13 cellular contexts compared by ENCODE assay signal in the genomic region with DNA sequence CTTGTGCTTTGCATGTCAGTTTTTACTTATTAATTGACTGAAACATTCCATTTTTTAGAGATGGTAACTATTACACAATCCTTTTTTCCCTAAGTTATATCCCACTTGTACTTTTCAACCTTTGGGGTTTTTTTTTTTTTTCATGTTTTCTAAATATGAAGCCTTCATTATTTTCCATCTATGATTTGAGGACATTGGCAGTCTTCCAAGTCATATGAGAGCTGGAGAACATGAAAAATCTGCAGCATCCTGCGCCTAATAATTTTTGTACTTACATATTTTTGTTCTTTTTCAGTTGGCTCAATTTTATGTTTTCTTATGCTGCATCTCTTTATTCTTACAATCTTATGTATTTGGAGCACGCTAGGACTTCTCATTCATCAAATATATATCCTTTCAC.
"Had no signal": no experiment of that assay in that cellular context is flagged by ENCODE, and none has a peak within 500 bp of the region (broad histone marks: within the 10 kb centered on the region; RNA-seq: fewer than 3 reads in every experiment).

No MANE protein-coding gene starts in this region.

- DNase-seq: activated CD4-positive, alpha-beta T cell treated with anti-CD3 and anti-CD28 coated beads, Interleukin-2, amount 10 ng/mL, durations not matched to agents 7 days and 5 days; activated CD8-positive, alpha-beta T cell treated with anti-CD3 and anti-CD28 coated beads, Interleukin-2, amount 10 ng/mL, durations not matched to agents 7 days and 5 days; activated naive CD4-positive, alpha-beta T cell treated with Interleukin-2 at 50 U/mL for 16 hours; activated naive CD8-positive, alpha-beta T cell treated with anti-CD3 and anti-CD28 coated beads, Interleukin-2, amount 10 ng/mL, durations not matched to agents 7 days and 5 days; activated T-cell treated with anti-CD3 and anti-CD28 coated beads, Interleukin-2, amount 50 U/mL, for 24 hours; amygdala; esophagus squamous epithelium; stimulated activated CD4-positive, alpha-beta T cell treated with anti-CD3 and anti-CD28 coated beads, Interleukin-2, amount 100 ng/mL, for 24 hours; stimulated activated naive CD4-positive, alpha-beta T cell treated with Interleukin-2 at 50 U/mL for 16 hours had no signal

- H3K27ac ChIP-seq: esophagus squamous epithelium had no signal

- H3K36me3 ChIP-seq: thyroid gland had no signal

- ATAC-seq: activated CD4-positive, CD25-positive, alpha-beta regulatory T cell treated with anti-CD3 and anti-CD28 coated beads, Interleukin-2, amount 50 U/mL, for 24 hours; activated CD8-positive, alpha-beta T cell treated with anti-CD3 and anti-CD28 coated beads, Interleukin-2, amount 10 ng/mL, durations not matched to agents 7 days and 5 days; natural killer cell treated with Interleukin-12 subunit alpha and Interleukin-12 subunit beta and Interleukin-15 and Interleukin-18, amount 100 ng/mL, for 72 hours had no signal

- H3K9me3 ChIP-seq: esophagus squamous epithelium, thyroid gland had no signal

- H3K4me1 ChIP-seq: esophagus squamous epithelium had no signal

- H3K27me3 ChIP-seq: esophagus squamous epithelium, thyroid gland had no signal

- H3K4me3 ChIP-seq: esophagus squamous epithelium, lung, thyroid gland had no signal
